ENCODE assay signal across 8 cellular contexts in the genomic region with DNA sequence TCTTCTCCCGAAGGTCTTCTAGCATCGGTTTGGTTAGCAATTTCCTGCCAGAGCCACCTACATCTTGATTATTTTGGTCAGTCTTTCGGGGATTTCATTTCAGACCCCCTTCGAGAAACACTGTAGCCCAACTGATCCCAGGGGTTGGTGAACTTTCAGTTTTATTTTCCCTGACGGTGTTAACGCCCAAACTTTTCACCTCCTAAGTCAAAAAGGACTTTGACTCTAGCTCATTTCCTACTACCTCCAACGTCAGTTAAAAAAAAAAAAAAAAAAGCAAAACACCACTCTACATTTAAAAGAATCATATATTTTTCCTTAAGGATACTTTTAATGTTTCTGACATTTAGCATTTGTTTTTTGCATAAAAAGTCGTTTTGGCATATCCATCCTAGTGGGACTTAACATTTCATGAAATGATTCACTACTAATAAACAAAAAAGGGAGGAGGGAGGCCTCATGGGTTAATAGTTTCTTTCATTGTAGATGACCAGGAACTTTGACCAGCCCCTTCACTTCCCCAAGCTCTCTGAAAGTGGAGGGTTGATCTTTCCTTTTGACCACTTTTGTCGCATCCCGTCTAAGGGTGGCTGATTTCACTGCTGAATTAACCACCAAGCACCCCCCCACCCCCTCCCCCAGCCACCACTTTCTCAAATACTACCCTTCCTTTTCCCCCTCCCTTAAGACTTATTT. TPM values are rescaled to one million over a fixed set of nuclear protein-coding genes. Genes with fewer than 3 reads are reported as not detected.
A peak's percentile ranks its signal among the peaks of the same experiment; 100 is the strongest.
DNase-seq lines count a peak whose midpoint lies in the region; ATAC-seq and TF ChIP-seq lines count a peak whose summit lies in the region.

No MANE protein-coding gene starts in this region.

- intact Hi-C loops in mucosa of descending colon (cut with DNase I, micrococcal nuclease) = no loop called here

- DNase-seq in caudate nucleus (lab: John Stamatoyannopoulos, UW) = no peak
- DNase-seq in mucosa of descending colon = peak in 1 of 3 donors; percentile 61
- DNase-seq in foreskin keratinocyte = no peak
- no peak for DNase-seq in G401 (ENCODE audit: low spot score)
- DNase-seq in stimulated activated CD4-positive, alpha-beta T cell treated with anti-CD3 and anti-CD28 coated beads, Interleukin-4, amount 100 ng/mL, for 1 hour = no peak

- ATAC-seq in mucosa of descending colon (peak; percentile 46), foreskin keratinocyte (no peak), GM21737 (IDR thresholded peaks at IDR 0.05; ENCODE audit: unreplicated experiment) (no peak)

- H3K79me2 ChIP-seq in ACC112 (ENCODE audit: control insufficient read depth, insufficient read depth, low read length, unreplicated experiment) = peaks cover 35% of the 10 kb centered on the region

- H3K4me3 ChIP-seq in ACC112 (ENCODE audit: low read depth, low read length) = peak overlapping the region; percentile 72
- H3K4me3 ChIP-seq in HUES64 (ENCODE audit: low read length) = peak overlapping the region; percentile 46
- H3K4me3 ChIP-seq in mucosa of descending colon = no peak overlapping the region

- H3K27me3 ChIP-seq in ACC112 (ENCODE audit: insufficient read depth, low read length) = no peaks in the 10 kb centered on the region
- H3K27me3 ChIP-seq in HUES64 (ENCODE audit: insufficient read depth, low read length) = no peaks in the 10 kb centered on the region
- no peaks in the 10 kb centered on the region for H3K27me3 ChIP-seq in foreskin keratinocyte

- H3K4me1 ChIP-seq in ACC112 (ENCODE audit: control insufficient read depth, insufficient read depth, low read length, unreplicated experiment) = peaks cover 5% of the 10 kb centered on the region
- H3K4me1 ChIP-seq in HUES64 (ENCODE audit: insufficient read depth, low read length) = peaks cover 37% of the 10 kb centered on the region
- peaks cover 25% of the 10 kb centered on the region for H3K4me1 ChIP-seq in mucosa of descending colon (ENCODE audit: low read depth)
- peaks cover 10% of the 10 kb centered on the region for H3K4me1 ChIP-seq in foreskin keratinocyte

- no peak for TF ChIP-seq CTCF in mucosa of descending colon (IDR thresholded peaks at IDR 0.05)
- no peak for TF ChIP-seq CTCF in foreskin keratinocyte (conservative IDR thresholded peaks at IDR 0.05)

- peak overlapping the region; percentile 98 for H2AFZ ChIP-seq in ACC112 (ENCODE audit: low read length, unreplicated experiment)

- 22% methylated on average over 9 of the region's 10 CpGs for WGBS in HUES64

- peak overlapping the region; percentile 63 for H3K27ac ChIP-seq in ACC112 (ENCODE audit: low read depth, low read length)
- peak overlapping the region; percentile 80 for H3K27ac ChIP-seq in HUES64 (ENCODE audit: low read depth, low read length)
- H3K27ac ChIP-seq in caudate nucleus (ENCODE audit: low read depth, low read length) = peak overlapping the region; percentile 26
- no peak overlapping the region for H3K27ac ChIP-seq in foreskin keratinocyte

- H3K9ac ChIP-seq in HUES64 (ENCODE audit: low read depth, low read length) = peak overlapping the region; percentile 38

- H3K36me3 ChIP-seq in ACC112 (ENCODE audit: insufficient read depth, low read length) (no peaks in the 10 kb centered on the region), HUES64 (ENCODE audit: insufficient read depth, low read length) (0 out of 2 replicates have a peak, but pooled peaks cover 6% of the 10 kb centered on the region), mucosa of descending colon (ENCODE audit: low read depth) (no peaks in the 10 kb centered on the region)

- H3K9me3 ChIP-seq in HUES64 (ENCODE audit: insufficient read depth, low read depth, low read length) (no peaks in the 10 kb centered on the region), mucosa of descending colon (no peaks in the 10 kb centered on the region)

- in situ Hi-C loops in G401 (cut with HindIII; ENCODE audit: low sequenced_read_pairs) = no loop called here

RNA-seq across cellular contexts. Expression of gene TCF7L2, which starts 0.8 kb away (rescaled TPM):
- polyA plus RNA-seq in HUES64 (2013, experiment 1 of 2) = 31.2 TPM
- polyA plus RNA-seq in HUES64 (2013, experiment 2 of 2) = 33.5 TPM
- total RNA-seq in mucosa of descending colon = 100 to 1,000 TPM in 2 of 3 donors, 10 to 100 TPM in 1; 99.6 to 182 (median 102) TPM
- 4.7 and 5.1 TPM in 2 replicates for total RNA-seq in foreskin keratinocyte
- polyA plus RNA-seq in foreskin keratinocyte = 2.4 and 2.6 TPM in 2 replicates
- total RNA-seq in G401 (2014; rRNA removed; shearing (Covaris generic)) = 0.06 and 0.88 TPM in 2 replicates

Comparison
In these comparisons a context has a peak if more than half of its experiments do, and no peak if none do; other contexts are left out.
1. RNA of gene TCF7L2, which starts 0.8 kb away (total RNA-seq): 99.6 to 182 TPM in mucosa of descending colon; 4.7 to 5.1 TPM in foreskin keratinocyte and 0.06 to 0.88 TPM in G401; every median in the first group is over 10 times any median in the second.